In the genomic region with DNA sequence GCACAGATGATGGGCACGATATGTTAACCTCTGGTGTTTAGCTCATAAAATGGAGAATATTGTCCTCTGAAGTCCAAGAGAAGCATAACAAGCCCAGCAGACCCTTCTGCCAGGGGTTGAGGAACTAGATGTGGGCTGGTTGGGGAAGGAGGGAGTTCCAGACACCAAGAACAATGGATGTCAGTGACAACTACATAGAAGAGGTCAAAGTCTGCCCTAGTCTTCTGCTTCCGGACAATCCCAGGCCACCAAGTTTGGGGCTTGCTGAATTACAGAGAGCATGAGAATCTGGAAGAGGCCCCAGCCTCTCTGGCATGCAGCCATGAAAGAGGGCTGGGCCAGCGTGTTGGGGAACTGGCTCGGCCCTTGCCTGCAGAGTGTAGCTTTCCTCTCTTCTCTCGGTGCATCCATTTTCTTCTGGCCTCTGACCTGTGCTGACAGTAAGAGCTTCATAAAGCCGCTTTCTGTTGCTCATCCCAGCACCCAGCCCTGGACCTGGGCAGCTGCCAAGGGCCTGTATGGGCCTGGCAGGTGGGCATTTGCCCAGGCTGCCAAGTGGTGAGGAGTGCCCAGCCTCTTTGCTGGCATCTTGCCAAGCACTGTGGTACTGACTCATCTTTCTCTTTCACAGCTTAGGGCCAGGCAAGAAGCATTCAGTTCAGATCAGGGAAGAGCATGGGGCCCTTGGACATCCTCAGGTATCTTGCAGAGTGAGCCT, we compare ENCODE assay signal across 8 cellular contexts. TPM values are rescaled to one million over a fixed set of nuclear protein-coding genes. Genes with fewer than 3 reads are reported as not detected.
DNase-seq lines count a peak whose midpoint lies in the region; ATAC-seq, FAIRE-seq and TF ChIP-seq lines count a peak whose summit lies in the region.

No MANE protein-coding gene starts in this region.

- 22 to 55% methylated on average over 6 of the region's 6 CpGs for WGBS in sigmoid colon, 2 donors

- H3K4me2 ChIP-seq in fibroblast of lung (ENCODE audit: extremely low read depth, insufficient read depth, low read length) = no peak overlapping the region

- DNase-seq in AG08395 (ENCODE audit: low spot score) = peak; percentile 37
- DNase-seq in HTR-8/SVneo (ENCODE audit: insufficient read length, low spot score) = peak; percentile 85
- DNase-seq in RPMI8226 = peak; percentile 99
- peak; percentile 65 to 86 for DNase-seq in fibroblast of lung (ENCODE audit: low read depth in 2 of 2)
- peak; percentile 94 for DNase-seq in sigmoid colon
- DNase-seq in HAP-1 (ENCODE audit: low spot score in 2 of 2) = no peak
- no peak for DNase-seq in left lobe of liver (ENCODE audit: low spot score)

- H3K4me1 ChIP-seq in fibroblast of lung (ENCODE audit: control insufficient read depth, extremely low read depth, insufficient read depth, low read length) (peaks cover 33% of the 10 kb centered on the region), sigmoid colon (peaks cover 0 to 70% (median 49%) of the 10 kb centered on the region in 4 donors), HAP-1 (no peaks in the 10 kb centered on the region)

- TF ChIP-seq POLR2A in sigmoid colon (IDR thresholded peaks at IDR 0.05) = no peak

- no peak overlapping the region for H3K27ac ChIP-seq in fibroblast of lung (ENCODE audit: insufficient read depth, low read length)
- peak overlapping the region in 3 of 4 donors; percentile 70 to 81 (median 75) for H3K27ac ChIP-seq in sigmoid colon

- H3K4me3 ChIP-seq in fibroblast of lung (replicated peaks in 1 of 4; ENCODE audit: control extremely low read depth in 1 of 4, insufficient read depth in 1 of 4, low read depth in 3 of 4, low read length in 4 of 4) = no peak overlapping the region
- no peak overlapping the region for H3K4me3 ChIP-seq in sigmoid colon
- H3K4me3 ChIP-seq in HAP-1 = no peak overlapping the region

- no peaks in the 10 kb centered on the region for H3K27me3 ChIP-seq in fibroblast of lung (ENCODE audit: control insufficient read depth, insufficient read depth, low read length)
- H3K27me3 ChIP-seq in sigmoid colon = no peaks in the 10 kb centered on the region
- no peaks in the 10 kb centered on the region for H3K27me3 ChIP-seq in HAP-1 (ENCODE audit: low read depth)

- no peaks in the 10 kb centered on the region for H4K20me1 ChIP-seq in fibroblast of lung (ENCODE audit: control insufficient read depth, extremely low read depth, insufficient read depth, low read length)

- no peak for ATAC-seq in GM19023 (IDR thresholded peaks at IDR 0.05; ENCODE audit: unreplicated experiment)
- ATAC-seq in left lobe of liver = no peak

- no peak for TF ChIP-seq CTCF in fibroblast of lung (conservative IDR thresholded peaks at IDR 0.05 in 1 of 2, IDR thresholded peaks at IDR 0.05 in 1 of 2; ENCODE audit: low read depth in 1 of 2, low read length in 2 of 2)
- no peak for TF ChIP-seq CTCF in sigmoid colon (IDR thresholded peaks at IDR 0.05)

- no peak overlapping the region for H2AFZ ChIP-seq in fibroblast of lung (ENCODE audit: low read length)

- H3K9me3 ChIP-seq in fibroblast of lung (ENCODE audit: control insufficient read depth, insufficient read depth, low read depth, low read length) (no peaks in the 10 kb centered on the region), sigmoid colon (no peaks in the 10 kb centered on the region), HAP-1 (no peaks in the 10 kb centered on the region)

- intact Hi-C loops in sigmoid colon (cut with DNase I) = no loop called here

- no peaks in the 10 kb centered on the region for H3K79me2 ChIP-seq in fibroblast of lung (ENCODE audit: control insufficient read depth, insufficient read depth, low read length)

- in situ Hi-C loops in HAP-1 (cut with MboI; ENCODE audit: low sequenced_read_pairs) = no loop called here

- H3K36me3 ChIP-seq in fibroblast of lung (ENCODE audit: control insufficient read depth, insufficient read depth, low read length) (no peaks in the 10 kb centered on the region), sigmoid colon (no peaks in the 10 kb centered on the region), HAP-1 (replicated peaks) (no peaks in the 10 kb centered on the region)

- FAIRE-seq in HTR-8/SVneo (lab: Jason Lieb, UNC) = peak; percentile 84

- H3K9ac ChIP-seq in fibroblast of lung (ENCODE audit: insufficient read depth, low read length) = no peak overlapping the region

- TF ChIP-seq EP300 in sigmoid colon (IDR thresholded peaks at IDR 0.05) = peak in 1 of 4 donors; percentile 5

RNA-seq across cellular contexts. Expression of a gene that starts 14.6 kb away (rescaled TPM):
- total RNA-seq in fibroblast of lung (155 and 193 TPM in 2 replicates), sigmoid colon (100 to 1,000 TPM; 181 to 246 (median 227) TPM), left lobe of liver (120 TPM)
- polyA plus RNA-seq in fibroblast of lung (634 and 1,101 TPM in 2 replicates), sigmoid colon (100 to 1,000 TPM in 1 of 3 donors, 10 to 100 TPM in 2; 59.2 to 192 (median 62.5) TPM)
- polyA plus RNA-seq in fibroblast of lung (2012) = 303 and 486 TPM in 2 replicates
- 73.7 and 98.5 TPM in 2 replicates for polyA minus RNA-seq in fibroblast of lung (ENCODE audit: low replicate concordance)

RNA-seq across cellular contexts. Expression of a gene that starts 53.6 kb away (rescaled TPM):
- total RNA-seq in fibroblast of lung (0.51 and 2.3 TPM in 2 replicates), sigmoid colon (under 1 TPM; 0.54 to 0.82 (median 0.63) TPM), left lobe of liver (0.08 TPM)
- polyA plus RNA-seq in fibroblast of lung (4.5 and 6.9 TPM in 2 replicates), sigmoid colon (under 1 TPM in 1 of 3 donors, not detected in 2; 0.32 TPM)
- 3.6 and 5.5 TPM in 2 replicates for polyA plus RNA-seq in fibroblast of lung (2012)
- polyA minus RNA-seq in fibroblast of lung (ENCODE audit: low replicate concordance) = 1.8 and 2.6 TPM in 2 replicates

Comparison
In these comparisons a context has a peak if more than half of its experiments do, and no peak if none do; other contexts are left out.
1. DNase-seq: peak in AG08395 (single experiment), HTR-8/SVneo (single experiment), RPMI8226 (single experiment), fibroblast of lung (2 of 2) and sigmoid colon (single experiment); none in HAP-1 (0 of 2) and left lobe of liver (single experiment).